ENCODE assay signal across 18 cellular contexts in the genomic region with DNA sequence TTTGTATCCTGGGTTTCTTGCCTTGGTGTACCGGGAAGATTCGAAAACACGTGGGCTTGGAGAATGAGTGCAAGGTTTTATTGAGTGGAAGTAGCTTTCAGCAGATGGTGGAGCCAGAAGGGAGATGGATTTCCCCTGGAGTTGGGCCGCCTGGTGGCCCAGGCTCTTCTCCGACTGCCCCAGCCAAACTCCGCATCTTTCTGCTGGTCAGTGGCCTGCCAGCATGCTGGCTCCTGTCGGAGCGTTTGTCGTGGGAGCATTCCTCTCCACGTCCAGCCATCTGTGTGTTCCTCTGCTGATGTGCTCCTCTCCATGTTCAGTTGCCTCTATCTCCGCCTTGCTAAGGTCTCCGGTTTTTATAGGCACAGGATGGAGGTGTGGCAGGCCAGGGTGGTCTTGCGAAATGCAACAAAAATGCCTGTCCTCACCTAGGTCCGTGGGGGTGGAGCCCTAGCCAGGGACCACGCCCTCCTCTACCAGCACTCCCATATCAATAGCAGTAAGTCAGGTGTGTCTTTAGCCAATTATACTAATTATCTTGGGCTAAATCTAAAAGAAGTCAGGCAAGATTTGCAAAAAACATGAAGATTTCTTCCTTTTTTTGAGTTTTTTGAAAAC.
DNase-seq lines count a peak whose midpoint lies in the region; ATAC-seq, FAIRE-seq and TF ChIP-seq lines count a peak whose summit lies in the region.
"Had no signal": no experiment of that assay in that cellular context is flagged by ENCODE, and none has a peak within 500 bp of the region (broad histone marks: within the 10 kb centered on the region; RNA-seq: fewer than 3 reads in every experiment).

No MANE protein-coding gene starts in this region.

- H3K36me3 ChIP-seq in K562 (ENCODE audit: control insufficient read depth, insufficient read depth, low read length) (no peaks in the 10 kb centered on the region), endodermal cell (ENCODE audit: control insufficient read depth, insufficient read depth, low read length) (no peaks in the 10 kb centered on the region), hepatocyte (replicated peaks; ENCODE audit: insufficient read depth, low read depth) (no peaks in the 10 kb centered on the region)

- TF ChIP-seq RAD21 in K562 (CRISPR knock-in tag; conservative IDR thresholded peaks at IDR 0.05 in 1 of 2, IDR thresholded peaks at IDR 0.05 in 1 of 2), result no peak

- H3K27ac Mint-ChIP-seq in endodermal cell (no peak overlapping the region), mesothelial cell of epicardium (peak overlapping the region; percentile 69)
- H3K27ac Mint-ChIP-seq: CD4-positive, CD25-positive, alpha-beta regulatory T cell; CD8-positive, alpha-beta T cell; GM23338 had no signal

- no peaks in the 10 kb centered on the region for H4K20me1 ChIP-seq in K562 (replicated peaks; ENCODE audit: control insufficient read depth, insufficient read depth, low read length)
- H4K20me1 ChIP-seq in hepatocyte (ENCODE audit: insufficient read depth, poor library complexity, severe bottlenecking), result no peaks in the 10 kb centered on the region

- CTCF ChIA-PET in K562 (lab: Yijun Ruan, JAX; ENCODE audit: low intra/inter-chr PET ratio), result no interaction called here

- TF ChIP-seq POLR2A in K562 (conservative IDR thresholded peaks at IDR 0.05), result no peak

- H2AFZ ChIP-seq in K562 (ENCODE audit: low read depth, low read length), result no peak overlapping the region
- no peak overlapping the region for H2AFZ ChIP-seq in hepatocyte
- H2AFZ ChIP-seq: GM23338 had no signal

- BruUV-seq in K562 (replicated peaks; lab: Mats Ljungman, UMichigan), result no TSS peak

- H3K4me1 ChIP-seq in K562 (replicated peaks in 1 of 2; ENCODE audit: control insufficient read depth in 2 of 2, insufficient read depth in 2 of 2, low read length in 2 of 2) (no peaks in the 10 kb centered on the region), endodermal cell (ENCODE audit: control insufficient read depth, insufficient read depth, low read length) (no peaks in the 10 kb centered on the region), hepatocyte (ENCODE audit: insufficient read depth) (no peaks in the 10 kb centered on the region)
- H3K4me1 ChIP-seq: Caco-2 had no signal

- H3K36me3 Mint-ChIP-seq in endodermal cell (ENCODE audit: low read depth), result peaks cover 3% of the 10 kb centered on the region
- peaks cover 10% of the 10 kb centered on the region for H3K36me3 Mint-ChIP-seq in mesothelial cell of epicardium
- H3K36me3 Mint-ChIP-seq: CD4-positive, CD25-positive, alpha-beta regulatory T cell; CD8-positive, alpha-beta T cell had no signal

- no peak overlapping the region for H3K9ac ChIP-seq in K562 (ENCODE audit: insufficient read depth in 1 of 2, low read depth in 2 of 2, low read length in 2 of 2)
- H3K9ac ChIP-seq in endodermal cell (ENCODE audit: extremely low read depth, low read length, poor library complexity, severe bottlenecking), result no peak overlapping the region

- TF ChIP-seq EP300 in K562 (IDR thresholded peaks at IDR 0.05; ENCODE audit: low read length), result no peak

- ATAC-seq in K562 (no peak), GM19395 (IDR thresholded peaks at IDR 0.05; ENCODE audit: unreplicated experiment) (no peak)
- ATAC-seq: CD8-positive, alpha-beta T cell; GM23338 had no signal

- H3K4me2 ChIP-seq in K562 (ENCODE audit: insufficient read depth, low read length), result no peak overlapping the region
- H3K4me2 ChIP-seq in hepatocyte, result no peak overlapping the region
- H3K4me2 ChIP-seq: GM23338 had no signal

- intact Hi-C loops in K562 (cut with micrococcal nuclease), result no loop called here

- FAIRE-seq in K562 (lab: Jason Lieb, UNC), result no peak
- FAIRE-seq: G401.6, GM12892, H54 had no signal

- no peak for TF ChIP-seq CTCF in K562 (IDR thresholded peaks at IDR 0.05 in 2 of 3, conservative IDR thresholded peaks at IDR 0.05 in 1 of 3; ENCODE audit: insufficient read depth in 2 of 3, low read depth in 1 of 3, low read length in 3 of 3)
- no peak for TF ChIP-seq CTCF in endodermal cell (conservative IDR thresholded peaks at IDR 0.05)
- TF ChIP-seq CTCF in mesothelial cell of epicardium (IDR thresholded peaks at IDR 0.05; ENCODE audit: unreplicated experiment), result no peak
- TF ChIP-seq CTCF in hepatocyte (IDR thresholded peaks at IDR 0.05; ENCODE audit: poor library complexity), result no peak

- H3K4me1 Mint-ChIP-seq in endodermal cell, result peaks cover 4% of the 10 kb centered on the region
- H3K4me1 Mint-ChIP-seq in mesothelial cell of epicardium, result peaks cover 28% of the 10 kb centered on the region
- H3K4me1 Mint-ChIP-seq: CD4-positive, CD25-positive, alpha-beta regulatory T cell; GM23338 had no signal

- H3K27me3 Mint-ChIP-seq in endodermal cell (ENCODE audit: insufficient read depth), result no peaks in the 10 kb centered on the region
- H3K27me3 Mint-ChIP-seq in mesothelial cell of epicardium (ENCODE audit: low read depth), result no peaks in the 10 kb centered on the region
- H3K27me3 Mint-ChIP-seq: CD4-positive, CD25-positive, alpha-beta regulatory T cell had no signal

- H3K4me3 ChIP-seq in K562, result no peak overlapping the region
- H3K4me3 ChIP-seq in endodermal cell (ENCODE audit: low read length), result no peak overlapping the region
- no peak overlapping the region for H3K4me3 ChIP-seq in hepatocyte
- H3K4me3 ChIP-seq: GM23338 had no signal

- in situ Hi-C loops in K562 (cut with MboI), result no loop called here

- WGBS in K562 (ENCODE audit: insufficient coverage, low coverage, missing lambda C conversion rate), result 2% methylated on average over 12 of the region's 15 CpGs
- WGBS in endodermal cell (ENCODE audit: insufficient coverage in 1 of 2, insufficient read length in 1 of 2), 2 experiments, result 97% methylated on average over 13 of the region's 15 CpGs; no CpG with 5 or more reads in 1 of the 2 experiments
- WGBS in hepatocyte (ENCODE audit: low lambda C conversion rate, missing lambda C conversion rate), result 91% methylated on average over 14 of the region's 15 CpGs

- no peaks in the 10 kb centered on the region for H3K9me1 ChIP-seq in K562 (ENCODE audit: control insufficient read depth, insufficient read depth, low read length)

- DNase-seq in K562 (ENCODE audit: extremely low read depth in 1 of 4, low spot score in 3 of 4), result no peak
- peak; percentile 38 for DNase-seq in endodermal cell
- no peak for DNase-seq in mesothelial cell of epicardium (ENCODE audit: low spot score in 2 of 2, unreplicated experiment in 2 of 2)
- no peak for DNase-seq in NCI-H510A treated with DMSO at 0.1 percent for 48 hours (lab: John Stamatoyannopoulos, UW)
- no peak for DNase-seq in hepatocyte (ENCODE audit: low spot score)
- no peak for DNase-seq in SKM-1 (lab: John Stamatoyannopoulos, UW; ENCODE audit: unreplicated experiment)
- DNase-seq: Caco-2; CD4-positive, CD25-positive, alpha-beta regulatory T cell; CD8-positive, alpha-beta T cell; DMS153; DND-41; HCEC 1CT had no signal

- H3K9me3 ChIP-seq in K562 (replicated peaks; ENCODE audit: control insufficient read depth, insufficient read depth, low read depth, low read length), result no peaks in the 10 kb centered on the region
- no peaks in the 10 kb centered on the region for H3K9me3 ChIP-seq in endodermal cell (ENCODE audit: control insufficient read depth, low read length)
- no peaks in the 10 kb centered on the region for H3K9me3 ChIP-seq in hepatocyte (ENCODE audit: low read depth)
- H3K9me3 ChIP-seq: Caco-2 had no signal

- POLR2A ChIA-PET in K562 (lab: Yijun Ruan, JAX), result no interaction called here

- H3K27me3 ChIP-seq in K562 (ENCODE audit: control insufficient read depth in 2 of 2, insufficient read depth in 2 of 2, low read length in 2 of 2), result no peaks in the 10 kb centered on the region
- no peaks in the 10 kb centered on the region for H3K27me3 ChIP-seq in endodermal cell (ENCODE audit: control insufficient read depth, insufficient read depth, low read length, poor library complexity, severe bottlenecking)
- no peaks in the 10 kb centered on the region for H3K27me3 ChIP-seq in hepatocyte

- H3K9me3 Mint-ChIP-seq in endodermal cell, result peaks cover 9% of the 10 kb centered on the region
- H3K9me3 Mint-ChIP-seq in mesothelial cell of epicardium, result peaks cover 14% of the 10 kb centered on the region
- H3K9me3 Mint-ChIP-seq: GM23338 had no signal

- H3K79me2 ChIP-seq in K562 (ENCODE audit: control insufficient read depth, insufficient read depth, low read length) (no peaks in the 10 kb centered on the region), hepatocyte (no peaks in the 10 kb centered on the region)

- no peaks in the 10 kb centered on the region for H3K9me2 ChIP-seq in hepatocyte (replicated peaks; ENCODE audit: insufficient read depth)

- no peak overlapping the region for H3K4me3 Mint-ChIP-seq in endodermal cell
- no peak overlapping the region for H3K4me3 Mint-ChIP-seq in mesothelial cell of epicardium
- H3K4me3 Mint-ChIP-seq: CD4-positive, CD25-positive, alpha-beta regulatory T cell; CD8-positive, alpha-beta T cell; GM23338 had no signal

- no peak overlapping the region for H3K27ac ChIP-seq in K562 (ENCODE audit: extremely low read depth, low read depth, low read length)
- H3K27ac ChIP-seq in endodermal cell (ENCODE audit: low read depth, low read length), result no peak overlapping the region
- no peak overlapping the region for H3K27ac ChIP-seq in hepatocyte
- H3K27ac ChIP-seq: C4-2B had no signal

TF ChIP-seq in K562, 482 proteins besides CTCF, POLR2A, EP300 and RAD21:
- TF ChIP-seq, protein P1, sequence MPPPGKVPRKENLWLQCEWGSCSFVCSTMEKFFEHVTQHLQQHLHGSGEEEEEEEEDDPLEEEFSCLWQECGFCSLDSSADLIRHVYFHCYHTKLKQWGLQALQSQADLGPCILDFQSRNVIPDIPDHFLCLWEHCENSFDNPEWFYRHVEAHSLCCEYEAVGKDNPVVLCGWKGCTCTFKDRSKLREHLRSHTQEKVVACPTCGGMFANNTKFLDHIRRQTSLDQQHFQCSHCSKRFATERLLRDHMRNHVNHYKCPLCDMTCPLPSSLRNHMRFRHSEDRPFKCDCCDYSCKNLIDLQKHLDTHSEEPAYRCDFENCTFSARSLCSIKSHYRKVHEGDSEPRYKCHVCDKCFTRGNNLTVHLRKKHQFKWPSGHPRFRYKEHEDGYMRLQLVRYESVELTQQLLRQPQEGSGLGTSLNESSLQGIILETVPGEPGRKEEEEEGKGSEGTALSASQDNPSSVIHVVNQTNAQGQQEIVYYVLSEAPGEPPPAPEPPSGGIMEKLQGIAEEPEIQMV (tag; conservative IDR thresholded peaks at IDR 0.05; ENCODE audit: low read depth), result peak; percentile 64; the same call in 1 of the 2 replicates
- TF ChIP-seq EHMT2 (IDR thresholded peaks at IDR 0.05), result no peak
- TF ChIP-seq, protein P2, sequence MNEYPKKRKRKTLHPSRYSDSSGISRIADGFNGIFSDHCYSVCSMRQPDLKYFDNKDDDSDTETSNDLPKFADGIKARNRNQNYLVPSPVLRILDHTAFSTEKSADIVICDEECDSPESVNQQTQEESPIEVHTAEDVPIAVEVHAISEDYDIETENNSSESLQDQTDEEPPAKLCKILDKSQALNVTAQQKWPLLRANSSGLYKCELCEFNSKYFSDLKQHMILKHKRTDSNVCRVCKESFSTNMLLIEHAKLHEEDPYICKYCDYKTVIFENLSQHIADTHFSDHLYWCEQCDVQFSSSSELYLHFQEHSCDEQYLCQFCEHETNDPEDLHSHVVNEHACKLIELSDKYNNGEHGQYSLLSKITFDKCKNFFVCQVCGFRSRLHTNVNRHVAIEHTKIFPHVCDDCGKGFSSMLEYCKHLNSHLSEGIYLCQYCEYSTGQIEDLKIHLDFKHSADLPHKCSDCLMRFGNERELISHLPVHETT (CRISPR knock-in tag; conservative IDR thresholded peaks at IDR 0.05 in 1 of 2, IDR thresholded peaks at IDR 0.05 in 1 of 2), result no peak
